Comparison of ENCODE assay signal across 8 cellular contexts in the genomic region with DNA sequence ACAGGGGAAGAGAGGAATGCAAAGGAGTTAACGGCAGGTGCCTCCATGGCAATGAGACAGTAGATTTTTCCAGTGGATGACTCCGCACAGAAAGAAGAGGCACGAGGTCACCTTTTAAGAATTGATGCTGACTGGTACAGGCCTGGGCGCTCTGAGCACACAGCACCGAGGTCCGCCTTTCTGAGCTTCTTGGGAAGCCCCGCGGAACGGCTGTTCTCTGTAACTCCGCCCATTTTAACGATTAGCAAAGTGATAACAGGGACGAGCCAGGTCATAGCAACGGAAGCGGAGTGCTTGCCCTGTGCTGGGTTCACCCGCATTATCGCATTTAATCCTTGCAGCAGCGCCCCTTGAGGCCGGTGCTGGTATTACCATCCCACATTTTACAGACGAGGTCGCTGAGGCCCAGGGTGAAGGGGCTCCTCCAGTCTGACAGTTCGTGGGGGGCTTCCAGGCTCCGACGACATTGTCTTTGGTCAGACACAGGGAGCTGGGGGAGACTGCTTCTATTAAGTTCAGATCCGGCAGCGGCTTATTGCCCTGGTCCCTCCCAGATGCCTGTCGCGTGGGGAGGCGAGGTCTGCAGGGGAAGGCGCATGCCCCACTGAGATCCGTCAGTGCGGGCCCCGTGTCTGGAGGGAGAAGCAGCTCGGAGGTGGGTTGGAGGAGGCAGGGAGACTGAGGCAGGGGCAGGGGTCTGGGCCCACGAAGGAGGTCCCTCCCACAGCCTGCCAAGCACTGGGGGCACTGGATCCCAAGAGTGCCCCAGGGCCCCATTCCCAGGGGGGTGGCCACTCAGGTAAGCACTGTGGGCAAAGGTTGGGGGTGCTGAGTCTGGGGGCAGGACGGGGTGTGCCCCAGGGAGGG. TPM values are rescaled to one million over a fixed set of nuclear protein-coding genes. Genes with fewer than 3 reads are reported as not detected.
DNase-seq lines count a peak whose midpoint lies in the region; ATAC-seq and TF ChIP-seq lines count a peak whose summit lies in the region.

No MANE protein-coding gene starts in this region.

- H3K4me1 ChIP-seq in lower lobe of right lung = peaks cover 9% of the 10 kb centered on the region

- DNase-seq in NCI-H345 (lab: John Stamatoyannopoulos, UW) = peak; percentile 72
- DNase-seq in activated CD4-positive, alpha-beta T cell treated with anti-CD3 and anti-CD28 coated beads for 48 hours = peak; percentile 89
- DNase-seq in coronary artery (ENCODE audit: low spot score) = no peak
- peak; percentile 80 for DNase-seq in lower lobe of right lung
- peak; percentile 65 to 83 (median 67) for DNase-seq in stimulated activated CD4-positive, alpha-beta T cell treated with anti-CD3 and anti-CD28 coated beads, TNF-alpha, amount 100 ng/mL, for 24 hours (ENCODE audit: low read depth in 3 of 3)
- DNase-seq in DMS114 treated with DMSO at 0.1 percent for 48 hours (lab: John Stamatoyannopoulos, UW; ENCODE audit: unreplicated experiment) = no peak

- intact Hi-C loops in lower lobe of right lung (cut with DNase I) = no loop called here

- no peaks in the 10 kb centered on the region for H3K36me3 ChIP-seq in lower lobe of right lung

- peak overlapping the region; percentile 46 for H3K4me3 ChIP-seq in coronary artery
- H3K4me3 ChIP-seq in lower lobe of right lung = no peak overlapping the region

- ATAC-seq in GM21737 (IDR thresholded peaks at IDR 0.05; ENCODE audit: unreplicated experiment) (peak; percentile 45), lower lobe of right lung (peak; percentile 75 to 83)

- H3K27ac ChIP-seq in C4-2B (peak overlapping the region; percentile 23), coronary artery (no peak overlapping the region), lower lobe of right lung (no peak overlapping the region)

- H3K9me3 ChIP-seq in lower lobe of right lung = no peaks in the 10 kb centered on the region

- no peaks in the 10 kb centered on the region for H3K27me3 ChIP-seq in lower lobe of right lung (ENCODE audit: low read depth)

- TF ChIP-seq CTCF in C4-2B (conservative IDR thresholded peaks at IDR 0.05) = peak; percentile 96
- TF ChIP-seq CTCF in coronary artery (IDR thresholded peaks at IDR 0.05) = peak; percentile 86
- TF ChIP-seq CTCF in lower lobe of right lung (IDR thresholded peaks at IDR 0.05) = peak; percentile 94

RNA-seq across cellular contexts. Expression of a gene that starts 22.3 kb away (rescaled TPM):
- total RNA-seq in lower lobe of right lung = 4.7 TPM

Comparison
In these comparisons a context has a peak if more than half of its experiments do, and no peak if none do; other contexts are left out.
1. DNase-seq: peak in NCI-H345 (single experiment), activated CD4-positive, alpha-beta T cell treated with anti-CD3 and anti-CD28 coated beads for 48 hours (single experiment), lower lobe of right lung (single experiment) and stimulated activated CD4-positive, alpha-beta T cell treated with anti-CD3 and anti-CD28 coated beads, TNF-alpha, amount 100 ng/mL, for 24 hours (3 of 3); none in coronary artery (single experiment) and DMS114 treated with DMSO at 0.1 percent for 48 hours (single experiment).
2. Peak in every context shown above with its lines, with median percentiles within 50 percentile points of each other: CTCF ChIP-seq.